In the genomic region with DNA sequence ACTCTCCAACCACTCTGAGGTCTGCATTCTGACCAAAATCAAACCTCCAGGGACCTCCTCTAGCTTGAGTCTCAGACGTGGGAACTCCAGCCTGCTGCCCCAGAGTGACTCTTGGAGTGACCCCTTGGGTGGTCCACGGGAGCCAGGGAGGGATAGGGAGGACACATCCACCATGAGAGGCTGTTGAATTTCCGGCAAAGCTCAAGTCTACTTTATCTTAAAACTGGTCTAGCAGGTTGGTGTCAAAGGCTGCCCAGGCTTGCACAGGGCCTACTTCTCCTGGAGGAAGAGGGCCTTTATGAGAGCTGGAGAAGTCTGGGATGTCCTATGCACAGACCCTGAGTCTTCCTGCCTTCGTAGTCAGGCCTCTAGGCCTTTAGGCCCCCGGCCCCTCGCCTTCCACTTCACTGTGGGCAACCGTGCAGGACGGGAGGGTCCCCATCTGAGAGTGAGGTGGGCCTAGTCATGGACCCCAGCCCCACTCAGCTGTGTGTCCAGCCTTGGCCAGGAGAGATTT, we compare ENCODE assay signal across 8 cellular contexts. TPM values are rescaled to one million over a fixed set of nuclear protein-coding genes. Genes with fewer than 3 reads are reported as not detected.
DNase-seq lines count a peak whose midpoint lies in the region; ATAC-seq and TF ChIP-seq lines count a peak whose summit lies in the region.

No MANE protein-coding gene starts in this region.

- H3K36me3 ChIP-seq in BLaER1 treated with 17β-estradiol and CSF1 and Interleukin-3, amounts not matched to agents 10 nM and 100 nM = peaks cover 12 to 60% (median 44%) of the 10 kb centered on the region in 11 experiments; a peak in 21 of 22 replicates
- H3K36me3 ChIP-seq in PC-3 (ENCODE audit: low read depth, low read length) (no peaks in the 10 kb centered on the region), endodermal cell (ENCODE audit: control insufficient read depth, insufficient read depth, low read length) (peaks cover 4% of the 10 kb centered on the region), ovary (no peaks in the 10 kb centered on the region)

- H3K4me2 ChIP-seq in BLaER1 treated with 17β-estradiol and CSF1 and Interleukin-3, amounts not matched to agents 10 nM and 100 nM = peak overlapping the region; percentile 85 to 100 (median 99)
- H3K4me2 ChIP-seq in PC-3 (ENCODE audit: low read length) = no peak overlapping the region

- H3K4me3 ChIP-seq in BLaER1 treated with 17β-estradiol and CSF1 and Interleukin-3, amounts not matched to agents 10 nM and 100 nM = peak overlapping the region in 5 of 10 experiments; percentile 36 to 56 (median 47); a peak in 8 of 20 replicates
- H3K4me3 ChIP-seq in PC-3 (ENCODE audit: low read length) = no peak overlapping the region
- H3K4me3 ChIP-seq in endodermal cell (ENCODE audit: low read length) = no peak overlapping the region
- no peak overlapping the region for H3K4me3 ChIP-seq in ovary

- peak overlapping the region; percentile 76 to 99 (median 96) for H3K27ac ChIP-seq in BLaER1 treated with 17β-estradiol and CSF1 and Interleukin-3, amounts not matched to agents 10 nM and 100 nM
- no peak overlapping the region for H3K27ac ChIP-seq in PC-3 (ENCODE audit: low read length)
- no peak overlapping the region for H3K27ac ChIP-seq in endodermal cell (ENCODE audit: low read depth, low read length)
- H3K27ac ChIP-seq in ovary = peak overlapping the region; percentile 63 to 98

- no peaks in the 10 kb centered on the region for H3K36me3 Mint-ChIP-seq in endodermal cell (ENCODE audit: low read depth)

- TF ChIP-seq CTCF in PC-3 (conservative IDR thresholded peaks at IDR 0.05; ENCODE audit: low read depth, low read length) (no peak), endodermal cell (conservative IDR thresholded peaks at IDR 0.05) (no peak), ovary (IDR thresholded peaks at IDR 0.05) (no peak)

- no TSS peak for BruUV-seq in PC-3 (replicated peaks; lab: Mats Ljungman, UMichigan)

- H2AFZ ChIP-seq in PC-3 (ENCODE audit: low read length) = no peak overlapping the region

- H3K27me3 ChIP-seq in BLaER1 treated with 17β-estradiol and CSF1 and Interleukin-3, amounts not matched to agents 10 nM and 100 nM = no peaks in the 10 kb centered on the region
- H3K27me3 ChIP-seq in PC-3 (ENCODE audit: low read length) (no peaks in the 10 kb centered on the region), endodermal cell (ENCODE audit: control insufficient read depth, insufficient read depth, low read length, poor library complexity, severe bottlenecking) (no peaks in the 10 kb centered on the region), ovary (no peaks in the 10 kb centered on the region)

- H3F3A ChIP-seq in PC-3 (ENCODE audit: low read length, unreplicated experiment) = no peaks in the 10 kb centered on the region

- no peaks in the 10 kb centered on the region for H3K9me2 ChIP-seq in PC-3 (replicated peaks; ENCODE audit: low read length)

- H3K27me3 Mint-ChIP-seq in endodermal cell (ENCODE audit: insufficient read depth) = no peaks in the 10 kb centered on the region

- H4K20me1 ChIP-seq in BLaER1 treated with 17β-estradiol and CSF1 and Interleukin-3, amounts not matched to agents 10 nM and 100 nM = peaks cover 0 to 27% (median 19%) of the 10 kb centered on the region in 11 experiments; a peak in 18 of 22 replicates
- no peaks in the 10 kb centered on the region for H4K20me1 ChIP-seq in PC-3 (ENCODE audit: low read length)

- CTCF ChIA-PET in PC-3 (lab: Charles Lee) = interaction anchor here (0.8 kb wide), 1 partner anchor 11 kb away, joined by 4 read pairs; no protein-coding TSS in a partner anchor

- H3K27ac Mint-ChIP-seq in endodermal cell = peak overlapping the region; percentile 55

- 85 to 96% methylated on average over 6 to 8 of the region's 8 CpGs for WGBS in endodermal cell (ENCODE audit: insufficient coverage in 1 of 2, insufficient read length in 1 of 2), 2 experiments
- WGBS in ovary, 3 donors = 67 to 71% (median 70%) methylated on average over 8 of the region's 8 CpGs

- H3K9ac ChIP-seq in BLaER1 treated with 17β-estradiol and CSF1 and Interleukin-3, amounts not matched to agents 10 nM and 100 nM = peak overlapping the region; percentile 76 to 95 (median 86); a peak in 21 of 22 replicates
- no peak overlapping the region for H3K9ac ChIP-seq in PC-3 (ENCODE audit: low read length)
- no peak overlapping the region for H3K9ac ChIP-seq in endodermal cell (ENCODE audit: extremely low read depth, low read length, poor library complexity, severe bottlenecking)

- ATAC-seq in PC-3 (no peak), HG02852 (IDR thresholded peaks at IDR 0.05; ENCODE audit: unreplicated experiment) (no peak), HG03439 (IDR thresholded peaks at IDR 0.05; ENCODE audit: unreplicated experiment) (no peak), GM18502 (IDR thresholded peaks at IDR 0.05; ENCODE audit: poor library complexity, unreplicated experiment) (no peak)

- peaks cover 78 to 99% (median 94%) of the 10 kb centered on the region in 10 experiments for H3K4me1 ChIP-seq in BLaER1 treated with 17β-estradiol and CSF1 and Interleukin-3, amounts not matched to agents 10 nM and 100 nM
- H3K4me1 ChIP-seq in PC-3 (ENCODE audit: insufficient read depth, low read length) = peaks cover 27% of the 10 kb centered on the region
- H3K4me1 ChIP-seq in endodermal cell (ENCODE audit: control insufficient read depth, insufficient read depth, low read length) = no peaks in the 10 kb centered on the region
- peaks cover 59% of the 10 kb centered on the region for H3K4me1 ChIP-seq in ovary (ENCODE audit: insufficient read depth)

- H3K9me3 Mint-ChIP-seq in endodermal cell = no peaks in the 10 kb centered on the region

- POLR2A ChIA-PET in PC-3 (lab: Charles Lee; ENCODE audit: unreplicated experiment) = interaction anchor here (0.5 kb wide), 1 partner anchor 985 kb away, joined by 15 read pairs; no protein-coding TSS in a partner anchor

- no peaks in the 10 kb centered on the region for H3K79me2 ChIP-seq in PC-3 (ENCODE audit: low read length)

- no peaks in the 10 kb centered on the region for H3K4me1 Mint-ChIP-seq in endodermal cell

- TF ChIP-seq POLR2A in ovary (IDR thresholded peaks at IDR 0.05) = no peak

- intact Hi-C loops in PC-3 (cut with micrococcal nuclease) = no loop called here
- intact Hi-C loops in ovary (cut with DNase I) = loop anchor here in 1 of 4 donors (10.0 kb wide), 1 partner anchor 248 kb away; the partner anchor contains the start of genes CYB561D2, NPRL2 and TMEM115

- H3K4me3 Mint-ChIP-seq in endodermal cell = no peak overlapping the region

- no peaks in the 10 kb centered on the region for H3K9me3 ChIP-seq in BLaER1 treated with 17β-estradiol and CSF1 and Interleukin-3, amounts not matched to agents 10 nM and 100 nM (replicated peaks in 1 of 11)
- no peaks in the 10 kb centered on the region for H3K9me3 ChIP-seq in PC-3 (ENCODE audit: low read length)
- no peaks in the 10 kb centered on the region for H3K9me3 ChIP-seq in endodermal cell (ENCODE audit: control insufficient read depth, low read length)
- no peaks in the 10 kb centered on the region for H3K9me3 ChIP-seq in ovary

- DNase-seq in PC-3 (peak; percentile 58), endodermal cell (no peak), ovary (peak in 1 of 5 donors; percentile 29), putamen (ENCODE audit: low spot score) (no peak)

- no peak for TF ChIP-seq EP300 in ovary (IDR thresholded peaks at IDR 0.05)

RNA-seq across cellular contexts. Expression of gene CISH, which starts 8.8 kb away (rescaled TPM):
- 1.6 and 2.3 TPM in 2 replicates for total RNA-seq in PC-3 (2014; rRNA removed)
- total RNA-seq in endodermal cell = 1 to 10 TPM; 1.2 to 2.0 TPM
- polyA plus RNA-seq in endodermal cell (2013, experiment 1 of 2) = 3.6 TPM
- 3.7 TPM for polyA plus RNA-seq in endodermal cell (2013, experiment 2 of 2)
- total RNA-seq in ovary = 10 to 100 TPM in 6 of 7 donors, 1 to 10 TPM in 1; 6.2 to 28.0 (median 24.7) TPM
- polyA plus RNA-seq in ovary = 10 to 100 TPM in 1 of 2 donors, 1 to 10 TPM in 1; 6.5 to 21.9 TPM

RNA-seq across cellular contexts. Expression of gene MAPKAPK3, which starts 14.2 kb away (rescaled TPM):
- total RNA-seq in PC-3 (2014; rRNA removed) (142 and 174 TPM in 2 replicates), endodermal cell (10 to 100 TPM; 37.2 to 39.7 TPM), ovary (10 to 100 TPM; 16.9 to 34.6 (median 29.3) TPM)
- polyA plus RNA-seq in endodermal cell (2013, experiment 1 of 2) = 29.9 TPM
- polyA plus RNA-seq in endodermal cell (2013, experiment 2 of 2) = 26.1 TPM
- 10 to 100 TPM; 15.8 to 44.7 TPM for polyA plus RNA-seq in ovary

RNA-seq across cellular contexts. Expression of gene HEMK1, which starts 33.4 kb away (rescaled TPM):
- 20.3 and 22.2 TPM in 2 replicates for total RNA-seq in PC-3 (2014; rRNA removed)
- 10 to 100 TPM; 24.1 to 25.8 TPM for total RNA-seq in endodermal cell
- polyA plus RNA-seq in endodermal cell (2013, experiment 1 of 2) = 21.2 TPM
- 19.8 TPM for polyA plus RNA-seq in endodermal cell (2013, experiment 2 of 2)
- total RNA-seq in ovary = 10 to 100 TPM in 5 of 7 donors, 1 to 10 TPM in 2; 6.8 to 35.3 (median 24.7) TPM
- polyA plus RNA-seq in ovary = 10 to 100 TPM in 1 of 2 donors, 1 to 10 TPM in 1; 7.7 to 17.3 TPM

RNA-seq across cellular contexts. Expression of gene C3orf18, which starts 35.2 kb away (rescaled TPM):
- total RNA-seq in PC-3 (2014; rRNA removed) (31.2 and 33.9 TPM in 2 replicates), endodermal cell (10 to 100 TPM; 14.4 to 16.9 TPM), ovary (10 to 100 TPM; 10.7 to 24.1 (median 17.7) TPM)
- polyA plus RNA-seq in endodermal cell (2013, experiment 1 of 2) = 15.6 TPM
- polyA plus RNA-seq in endodermal cell (2013, experiment 2 of 2) = 15.4 TPM
- polyA plus RNA-seq in ovary = 10 to 100 TPM; 13.0 to 17.5 TPM

Comparison
In these comparisons a context has a peak if more than half of its experiments do, and no peak if none do; other contexts are left out.
1. H3K27ac ChIP-seq: peak in BLaER1 treated with 17β-estradiol and CSF1 and Interleukin-3, amounts not matched to agents 10 nM and 100 nM (11 of 11) and ovary (2 of 2); none in PC-3 (single experiment) and endodermal cell (single experiment).
2. H3K9ac ChIP-seq: peak in BLaER1 treated with 17β-estradiol and CSF1 and Interleukin-3, amounts not matched to agents 10 nM and 100 nM (11 of 11); none in PC-3 (single experiment) and endodermal cell (single experiment).